ENCODE assay signal across 8 cellular contexts in the genomic region with DNA sequence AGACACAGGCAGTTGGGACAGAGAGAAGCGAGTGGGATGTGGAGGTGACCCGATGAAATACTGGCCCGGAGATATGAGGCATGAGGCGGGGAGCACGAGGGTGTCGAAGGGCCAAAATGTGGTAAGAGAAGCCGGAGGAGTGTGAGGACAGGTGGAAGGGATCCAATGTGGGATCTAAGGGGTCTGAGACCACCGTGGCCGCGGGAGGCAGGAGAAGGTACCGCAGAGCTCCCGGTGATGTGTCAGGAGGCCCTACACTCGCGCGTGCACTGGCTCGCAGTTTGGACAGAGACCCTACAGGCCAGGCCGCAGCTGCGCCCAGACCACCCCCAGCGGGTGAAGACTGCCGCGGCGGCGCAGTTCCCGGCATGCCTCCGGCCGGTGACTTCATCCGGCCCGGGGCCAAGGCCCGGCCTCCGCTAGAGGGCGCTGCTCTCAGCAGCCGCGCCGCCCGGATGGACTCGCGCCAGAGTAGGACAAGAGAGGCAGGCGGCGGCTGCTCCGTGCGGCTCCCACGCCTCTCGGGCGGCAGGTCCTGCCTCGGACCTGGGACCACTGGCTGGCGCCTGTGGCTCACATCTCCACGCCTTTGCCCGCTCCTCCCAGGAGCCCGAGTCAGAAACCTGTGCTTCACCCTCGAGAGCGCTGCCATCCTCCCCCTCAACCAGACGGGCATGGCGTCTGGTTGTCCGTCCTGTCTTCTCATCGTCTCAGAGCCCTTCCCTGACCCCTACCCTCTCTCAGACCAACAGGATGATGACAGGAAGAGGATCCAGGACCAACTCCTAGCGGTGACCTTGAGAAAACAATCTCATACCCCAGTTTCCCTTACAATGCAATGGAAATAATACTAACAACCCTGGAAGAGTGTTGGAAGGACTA. TPM values are rescaled to one million over a fixed set of nuclear protein-coding genes. Genes with fewer than 3 reads are reported as not detected.
DNase-seq lines count a peak whose midpoint lies in the region; ATAC-seq and TF ChIP-seq lines count a peak whose summit lies in the region.

No MANE protein-coding gene starts in this region.

- H3K27ac ChIP-seq in OCI-LY3 (ENCODE audit: low read length) (peak overlapping the region; percentile 41), esophagus muscularis mucosa (replicated peaks in 1 of 4) (peak overlapping the region; percentile 84 to 87 (median 84))

- peak; percentile 68 for ATAC-seq in GM19468 (IDR thresholded peaks at IDR 0.05; ENCODE audit: extremely low read depth, unreplicated experiment)

- DNase-seq in D341Med (ENCODE audit: low spot score) (peak; percentile 97), HS-5 (ENCODE audit: low read depth) (peak; percentile 44), esophagus muscularis mucosa (ENCODE audit: extremely low spot score) (peak; percentile 97), myocyte (ENCODE audit: low read depth) (peak; percentile 88)
- DNase-seq in activated T-cell treated with anti-CD3 and anti-CD28 coated beads, Interleukin-2, amount 50 U/mL, for 1 hour: peak; percentile 93
- DNase-seq in stimulated activated CD8-positive, alpha-beta memory T cell treated with anti-CD3 and anti-CD28 coated beads, Interleukin-7, amount 100 ng/mL, for 48 hours (ENCODE audit: extremely low read depth in 1 of 2, low read depth in 1 of 2): peak; percentile 75 to 79

- H3K79me2 ChIP-seq in OCI-LY3 (ENCODE audit: low read length): no peaks in the 10 kb centered on the region

- TF ChIP-seq POLR2A in esophagus muscularis mucosa (IDR thresholded peaks at IDR 0.05; ENCODE audit: low read depth): no peak

- no peaks in the 10 kb centered on the region for H3K9me3 ChIP-seq in OCI-LY3 (ENCODE audit: insufficient read depth, low read length)
- H3K9me3 ChIP-seq in esophagus muscularis mucosa: no peaks in the 10 kb centered on the region

- H2AFZ ChIP-seq in OCI-LY3 (ENCODE audit: low read depth, low read length): peak overlapping the region; percentile 77; the same call in 1 of the 2 replicates

- H3K4me1 ChIP-seq in OCI-LY3 (ENCODE audit: low read length) (peaks cover 27% of the 10 kb centered on the region), esophagus muscularis mucosa (peaks cover 7 to 21% (median 12%) of the 10 kb centered on the region in 4 donors)

- peak overlapping the region; percentile 84 for H3K4me3 ChIP-seq in OCI-LY3 (ENCODE audit: low read length)
- peak overlapping the region; percentile 51 to 67 (median 60) for H3K4me3 ChIP-seq in esophagus muscularis mucosa

- TF ChIP-seq CTCF in OCI-LY3 (IDR thresholded peaks at IDR 0.05; ENCODE audit: low read depth, low read length) (peak; percentile 72), esophagus muscularis mucosa (IDR thresholded peaks at IDR 0.05) (peak; percentile 95 to 97 (median 97))

- peak overlapping the region; percentile 89 for H3K9ac ChIP-seq in OCI-LY3 (ENCODE audit: low read length)

- no peak for TF ChIP-seq EP300 in esophagus muscularis mucosa (IDR thresholded peaks at IDR 0.05)

- H3K27me3 ChIP-seq in OCI-LY3 (ENCODE audit: low read depth, low read length): no peaks in the 10 kb centered on the region
- H3K27me3 ChIP-seq in esophagus muscularis mucosa: no peaks in the 10 kb centered on the region

- 7% methylated on average over 43 of the region's 56 CpGs for WGBS in esophagus muscularis mucosa

- peak overlapping the region; percentile 99 for H3K4me2 ChIP-seq in OCI-LY3 (ENCODE audit: low read length)

- H3K36me3 ChIP-seq in OCI-LY3 (replicated peaks; ENCODE audit: low read depth, low read length) (no peaks in the 10 kb centered on the region), esophagus muscularis mucosa (no peaks in the 10 kb centered on the region)

- no peaks in the 10 kb centered on the region for H4K20me1 ChIP-seq in OCI-LY3 (ENCODE audit: insufficient read depth, low read length)

- intact Hi-C loops in esophagus muscularis mucosa (cut with DNase I): loop anchor here (1.0 to 5.0 kb wide), 3 partner anchors 44 to 96 kb away; a partner anchor contains a TSS

RNA-seq across cellular contexts. Expression of a gene that starts 35.4 kb away (rescaled TPM):
- total RNA-seq in esophagus muscularis mucosa (10 to 100 TPM; 22.0 to 82.8 (median 52.4) TPM), myocyte (22.0 and 79.1 TPM in 2 replicates)
- polyA plus RNA-seq in myocyte (2012): 52.6 TPM

RNA-seq across cellular contexts. Expression of a gene that starts 43.2 kb away (rescaled TPM):
- 100 to 1,000 TPM in 1 of 4 donors, 10 to 100 TPM in 3; 86.9 to 104 (median 91.5) TPM for total RNA-seq in esophagus muscularis mucosa
- 89.1 and 130 TPM in 2 replicates for total RNA-seq in myocyte
- 136 TPM for polyA plus RNA-seq in myocyte (2012)

RNA-seq across cellular contexts. Expression of a gene that starts 47.1 kb away (rescaled TPM):
- not detected for total RNA-seq in esophagus muscularis mucosa
- total RNA-seq in myocyte: not detected in 2 replicates
- 0.03 TPM for polyA plus RNA-seq in myocyte (2012)

RNA-seq across cellular contexts. Expression of a gene that starts 55.4 kb away (rescaled TPM):
- total RNA-seq in esophagus muscularis mucosa (10 to 100 TPM in 3 of 4 donors, 1 to 10 TPM in 1; 7.9 to 42.9 (median 31.4) TPM), myocyte (not detected in 2 replicates)
- polyA plus RNA-seq in myocyte (2012): not detected

Comparison
In these comparisons a context has a peak if more than half of its experiments do, and no peak if none do; other contexts are left out.
1. Peak in every context shown above with its lines: DNase-seq, ATAC-seq, H3K4me3 ChIP-seq and H3K27ac ChIP-seq.
2. DNase-seq: peak in every context shown above with its lines; median percentile 97 in D341Med; 97 in esophagus muscularis mucosa; 93 in activated T-cell treated with anti-CD3 and anti-CD28 coated beads, Interleukin-2, amount 50 U/mL, for 1 hour; 88 in myocyte; 77 in stimulated activated CD8-positive, alpha-beta memory T cell treated with anti-CD3 and anti-CD28 coated beads, Interleukin-7, amount 100 ng/mL, for 48 hours; 44 in HS-5.